1 cellular context compared by ENCODE assay signal in the genomic region with DNA sequence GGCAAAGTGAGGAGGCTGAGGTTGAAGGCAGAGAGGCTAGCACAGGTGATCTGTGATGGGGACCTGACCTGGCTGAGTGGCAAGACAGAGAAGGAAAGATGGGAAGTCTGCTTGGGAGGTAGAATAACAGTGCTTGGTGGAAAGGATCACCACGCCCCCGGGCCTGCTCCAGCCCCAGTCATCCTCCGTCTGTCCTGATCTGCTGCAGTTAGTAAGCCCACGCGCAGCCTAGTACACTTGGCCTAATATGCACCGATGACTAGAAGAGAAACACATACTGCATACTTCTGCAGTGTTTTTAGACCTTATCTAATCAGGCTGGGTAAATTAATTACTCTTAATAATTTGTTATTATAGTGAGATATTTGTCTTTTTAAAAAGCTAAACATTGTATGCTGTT.
TF ChIP-seq lines count a peak whose summit lies in the region.

No MANE protein-coding gene starts in this region.

TF ChIP-seq in GM12878, 131 proteins besides CTCF, POLR2A, EP300 and RAD21 (continued from another document):
- TF ChIP-seq, protein P1, sequence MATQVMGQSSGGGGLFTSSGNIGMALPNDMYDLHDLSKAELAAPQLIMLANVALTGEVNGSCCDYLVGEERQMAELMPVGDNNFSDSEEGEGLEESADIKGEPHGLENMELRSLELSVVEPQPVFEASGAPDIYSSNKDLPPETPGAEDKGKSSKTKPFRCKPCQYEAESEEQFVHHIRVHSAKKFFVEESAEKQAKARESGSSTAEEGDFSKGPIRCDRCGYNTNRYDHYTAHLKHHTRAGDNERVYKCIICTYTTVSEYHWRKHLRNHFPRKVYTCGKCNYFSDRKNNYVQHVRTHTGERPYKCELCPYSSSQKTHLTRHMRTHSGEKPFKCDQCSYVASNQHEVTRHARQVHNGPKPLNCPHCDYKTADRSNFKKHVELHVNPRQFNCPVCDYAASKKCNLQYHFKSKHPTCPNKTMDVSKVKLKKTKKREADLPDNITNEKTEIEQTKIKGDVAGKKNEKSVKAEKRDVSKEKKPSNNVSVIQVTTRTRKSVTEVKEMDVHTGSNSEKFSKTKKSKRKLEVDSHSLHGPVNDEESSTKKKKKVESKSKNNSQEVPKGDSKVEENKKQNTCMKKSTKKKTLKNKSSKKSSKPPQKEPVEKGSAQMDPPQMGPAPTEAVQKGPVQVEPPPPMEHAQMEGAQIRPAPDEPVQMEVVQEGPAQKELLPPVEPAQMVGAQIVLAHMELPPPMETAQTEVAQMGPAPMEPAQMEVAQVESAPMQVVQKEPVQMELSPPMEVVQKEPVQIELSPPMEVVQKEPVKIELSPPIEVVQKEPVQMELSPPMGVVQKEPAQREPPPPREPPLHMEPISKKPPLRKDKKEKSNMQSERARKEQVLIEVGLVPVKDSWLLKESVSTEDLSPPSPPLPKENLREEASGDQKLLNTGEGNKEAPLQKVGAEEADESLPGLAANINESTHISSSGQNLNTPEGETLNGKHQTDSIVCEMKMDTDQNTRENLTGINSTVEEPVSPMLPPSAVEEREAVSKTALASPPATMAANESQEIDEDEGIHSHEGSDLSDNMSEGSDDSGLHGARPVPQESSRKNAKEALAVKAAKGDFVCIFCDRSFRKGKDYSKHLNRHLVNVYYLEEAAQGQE (IDR thresholded peaks at IDR 0.05; ENCODE audit: low read depth, low read length), result no peak
- TF ChIP-seq, protein P2, sequence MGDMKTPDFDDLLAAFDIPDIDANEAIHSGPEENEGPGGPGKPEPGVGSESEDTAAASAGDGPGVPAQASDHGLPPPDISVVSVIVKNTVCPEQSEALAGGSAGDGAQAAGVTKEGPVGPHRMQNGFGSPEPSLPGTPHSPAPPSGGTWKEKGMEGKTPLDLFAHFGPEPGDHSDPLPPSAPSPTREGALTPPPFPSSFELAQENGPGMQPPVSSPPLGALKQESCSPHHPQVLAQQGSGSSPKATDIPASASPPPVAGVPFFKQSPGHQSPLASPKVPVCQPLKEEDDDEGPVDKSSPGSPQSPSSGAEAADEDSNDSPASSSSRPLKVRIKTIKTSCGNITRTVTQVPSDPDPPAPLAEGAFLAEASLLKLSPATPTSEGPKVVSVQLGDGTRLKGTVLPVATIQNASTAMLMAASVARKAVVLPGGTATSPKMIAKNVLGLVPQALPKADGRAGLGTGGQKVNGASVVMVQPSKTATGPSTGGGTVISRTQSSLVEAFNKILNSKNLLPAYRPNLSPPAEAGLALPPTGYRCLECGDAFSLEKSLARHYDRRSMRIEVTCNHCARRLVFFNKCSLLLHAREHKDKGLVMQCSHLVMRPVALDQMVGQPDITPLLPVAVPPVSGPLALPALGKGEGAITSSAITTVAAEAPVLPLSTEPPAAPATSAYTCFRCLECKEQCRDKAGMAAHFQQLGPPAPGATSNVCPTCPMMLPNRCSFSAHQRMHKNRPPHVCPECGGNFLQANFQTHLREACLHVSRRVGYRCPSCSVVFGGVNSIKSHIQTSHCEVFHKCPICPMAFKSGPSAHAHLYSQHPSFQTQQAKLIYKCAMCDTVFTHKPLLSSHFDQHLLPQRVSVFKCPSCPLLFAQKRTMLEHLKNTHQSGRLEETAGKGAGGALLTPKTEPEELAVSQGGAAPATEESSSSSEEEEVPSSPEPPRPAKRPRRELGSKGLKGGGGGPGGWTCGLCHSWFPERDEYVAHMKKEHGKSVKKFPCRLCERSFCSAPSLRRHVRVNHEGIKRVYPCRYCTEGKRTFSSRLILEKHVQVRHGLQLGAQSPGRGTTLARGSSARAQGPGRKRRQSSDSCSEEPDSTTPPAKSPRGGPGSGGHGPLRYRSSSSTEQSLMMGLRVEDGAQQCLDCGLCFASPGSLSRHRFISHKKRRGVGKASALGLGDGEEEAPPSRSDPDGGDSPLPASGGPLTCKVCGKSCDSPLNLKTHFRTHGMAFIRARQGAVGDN (IDR thresholded peaks at IDR 0.05), result no peak
- TF ChIP-seq, protein P3, sequence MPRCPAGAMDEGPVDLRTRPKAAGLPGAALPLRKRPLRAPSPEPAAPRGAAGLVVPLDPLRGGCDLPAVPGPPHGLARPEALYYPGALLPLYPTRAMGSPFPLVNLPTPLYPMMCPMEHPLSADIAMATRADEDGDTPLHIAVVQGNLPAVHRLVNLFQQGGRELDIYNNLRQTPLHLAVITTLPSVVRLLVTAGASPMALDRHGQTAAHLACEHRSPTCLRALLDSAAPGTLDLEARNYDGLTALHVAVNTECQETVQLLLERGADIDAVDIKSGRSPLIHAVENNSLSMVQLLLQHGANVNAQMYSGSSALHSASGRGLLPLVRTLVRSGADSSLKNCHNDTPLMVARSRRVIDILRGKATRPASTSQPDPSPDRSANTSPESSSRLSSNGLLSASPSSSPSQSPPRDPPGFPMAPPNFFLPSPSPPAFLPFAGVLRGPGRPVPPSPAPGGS (IDR thresholded peaks at IDR 0.05; ENCODE audit: borderline replicate concordance, insufficient read depth, low read depth, low read length, poor library complexity, severe bottlenecking), result no peak
- no peak for TF ChIP-seq NR2C1 (IDR thresholded peaks at IDR 0.05)
- TF ChIP-seq FOXM1 (IDR thresholded peaks at IDR 0.05; ENCODE audit: low read depth, low read length), result no peak
- TF ChIP-seq HDAC2 (IDR thresholded peaks at IDR 0.05), result no peak
- TF ChIP-seq ZNF622 (IDR thresholded peaks at IDR 0.05), result no peak
- TF ChIP-seq, protein P4, sequence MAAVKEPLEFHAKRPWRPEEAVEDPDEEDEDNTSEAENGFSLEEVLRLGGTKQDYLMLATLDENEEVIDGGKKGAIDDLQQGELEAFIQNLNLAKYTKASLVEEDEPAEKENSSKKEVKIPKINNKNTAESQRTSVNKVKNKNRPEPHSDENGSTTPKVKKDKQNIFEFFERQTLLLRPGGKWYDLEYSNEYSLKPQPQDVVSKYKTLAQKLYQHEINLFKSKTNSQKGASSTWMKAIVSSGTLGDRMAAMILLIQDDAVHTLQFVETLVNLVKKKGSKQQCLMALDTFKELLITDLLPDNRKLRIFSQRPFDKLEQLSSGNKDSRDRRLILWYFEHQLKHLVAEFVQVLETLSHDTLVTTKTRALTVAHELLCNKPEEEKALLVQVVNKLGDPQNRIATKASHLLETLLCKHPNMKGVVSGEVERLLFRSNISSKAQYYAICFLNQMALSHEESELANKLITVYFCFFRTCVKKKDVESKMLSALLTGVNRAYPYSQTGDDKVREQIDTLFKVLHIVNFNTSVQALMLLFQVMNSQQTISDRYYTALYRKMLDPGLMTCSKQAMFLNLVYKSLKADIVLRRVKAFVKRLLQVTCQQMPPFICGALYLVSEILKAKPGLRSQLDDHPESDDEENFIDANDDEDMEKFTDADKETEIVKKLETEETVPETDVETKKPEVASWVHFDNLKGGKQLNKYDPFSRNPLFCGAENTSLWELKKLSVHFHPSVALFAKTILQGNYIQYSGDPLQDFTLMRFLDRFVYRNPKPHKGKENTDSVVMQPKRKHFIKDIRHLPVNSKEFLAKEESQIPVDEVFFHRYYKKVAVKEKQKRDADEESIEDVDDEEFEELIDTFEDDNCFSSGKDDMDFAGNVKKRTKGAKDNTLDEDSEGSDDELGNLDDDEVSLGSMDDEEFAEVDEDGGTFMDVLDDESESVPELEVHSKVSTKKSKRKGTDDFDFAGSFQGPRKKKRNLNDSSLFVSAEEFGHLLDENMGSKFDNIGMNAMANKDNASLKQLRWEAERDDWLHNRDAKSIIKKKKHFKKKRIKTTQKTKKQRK (IDR thresholded peaks at IDR 0.05; ENCODE audit: low read depth, low read length), result no peak
- no peak for TF ChIP-seq KAT2A (conservative IDR thresholded peaks at IDR 0.05; ENCODE audit: control insufficient read depth, low read depth, low read length)
- TF ChIP-seq JUNB (IDR thresholded peaks at IDR 0.05), result no peak
- TF ChIP-seq, protein P5, sequence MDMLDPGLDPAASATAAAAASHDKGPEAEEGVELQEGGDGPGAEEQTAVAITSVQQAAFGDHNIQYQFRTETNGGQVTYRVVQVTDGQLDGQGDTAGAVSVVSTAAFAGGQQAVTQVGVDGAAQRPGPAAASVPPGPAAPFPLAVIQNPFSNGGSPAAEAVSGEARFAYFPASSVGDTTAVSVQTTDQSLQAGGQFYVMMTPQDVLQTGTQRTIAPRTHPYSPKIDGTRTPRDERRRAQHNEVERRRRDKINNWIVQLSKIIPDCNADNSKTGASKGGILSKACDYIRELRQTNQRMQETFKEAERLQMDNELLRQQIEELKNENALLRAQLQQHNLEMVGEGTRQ (IDR thresholded peaks at IDR 0.05; ENCODE audit: borderline replicate concordance, low read depth, low read length), result no peak
- TF ChIP-seq RCOR1 (conservative IDR thresholded peaks at IDR 0.05; ENCODE audit: low read depth, low read length), result no peak
- TF ChIP-seq NR2C2 (IDR thresholded peaks at IDR 0.05; ENCODE audit: borderline replicate concordance, control insufficient read depth, insufficient read length, low read depth), result no peak
- TF ChIP-seq, protein P6, sequence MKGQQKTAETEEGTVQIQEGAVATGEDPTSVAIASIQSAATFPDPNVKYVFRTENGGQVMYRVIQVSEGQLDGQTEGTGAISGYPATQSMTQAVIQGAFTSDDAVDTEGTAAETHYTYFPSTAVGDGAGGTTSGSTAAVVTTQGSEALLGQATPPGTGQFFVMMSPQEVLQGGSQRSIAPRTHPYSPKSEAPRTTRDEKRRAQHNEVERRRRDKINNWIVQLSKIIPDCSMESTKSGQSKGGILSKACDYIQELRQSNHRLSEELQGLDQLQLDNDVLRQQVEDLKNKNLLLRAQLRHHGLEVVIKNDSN (IDR thresholded peaks at IDR 0.05; ENCODE audit: borderline replicate concordance, extremely low read length, insufficient read depth, low read depth, low read length), result no peak
